In genomic region chr15:40122239-40122638, GRCh38 we compare ENCODE assay signal across 20 cellular contexts. TPM values are rescaled to one million over a fixed set of nuclear protein-coding genes. Genes with fewer than 3 reads are reported as not detected.
DNase-seq lines count a peak whose midpoint lies in the region; ATAC-seq, FAIRE-seq and TF ChIP-seq lines count a peak whose summit lies in the region.
"Had no signal": no experiment of that assay in that cellular context is flagged by ENCODE, and none has a peak within 500 bp of the region (broad histone marks: within the 10 kb centered on the region; RNA-seq: fewer than 3 reads in every experiment).

No MANE protein-coding gene starts in this region.

- no peaks in the 10 kb centered on the region for H3K79me2 ChIP-seq in Karpas-422 (ENCODE audit: low read length)

- H4K20me1 ChIP-seq in Karpas-422 (ENCODE audit: insufficient read depth, low read depth, low read length), result no peaks in the 10 kb centered on the region

- no peak overlapping the region for H3K27ac Mint-ChIP-seq in activated CD4-positive, alpha-beta T cell treated with anti-CD3 and anti-CD28 coated beads for 36 hours
- H3K27ac Mint-ChIP-seq in endodermal cell, result no peak overlapping the region

- no peak for FAIRE-seq in RCC 7860 (lab: Jason Lieb, UNC)
- FAIRE-seq: GM12878, GM18507, GM19239 had no signal

- H3K9ac ChIP-seq in Karpas-422 (ENCODE audit: low read length), result no peak overlapping the region
- H3K9ac ChIP-seq in endodermal cell (ENCODE audit: extremely low read depth, low read length, poor library complexity, severe bottlenecking), result no peak overlapping the region

- H3K4me3 Mint-ChIP-seq in activated CD4-positive, alpha-beta T cell treated with anti-CD3 and anti-CD28 coated beads for 36 hours, result no peak overlapping the region
- H3K4me3 Mint-ChIP-seq in endodermal cell, result no peak overlapping the region

- CTCF ChIA-PET in activated CD4-positive, alpha-beta T cell treated with anti-CD3 and anti-CD28 coated beads for 36 hours (lab: Charles Lee), result interaction anchor here (1.2 to 1.5 kb wide), 3 partner anchors 18 to 83 kb away, joined by 3 to 6 read pairs (median 3); partner anchors contain the start of gene SRP14

- intact Hi-C loops in activated CD4-positive, alpha-beta T cell treated with anti-CD3 and anti-CD28 coated beads for 36 hours (cut with DNase I, micrococcal nuclease), result no loop called here

- no peak overlapping the region for H2AFZ ChIP-seq in Karpas-422 (ENCODE audit: low read length)

- no peaks in the 10 kb centered on the region for H3K4me1 Mint-ChIP-seq in activated CD4-positive, alpha-beta T cell treated with anti-CD3 and anti-CD28 coated beads for 36 hours
- peaks cover 5% of the 10 kb centered on the region for H3K4me1 Mint-ChIP-seq in endodermal cell

- WGBS in endodermal cell (ENCODE audit: insufficient coverage in 1 of 2, insufficient read length in 1 of 2), 2 experiments, result 93 to 100% methylated on average over 1 to 3 of the region's 5 CpGs
- whole genome bisulfite sequencing in suprapubic skin, result 70% methylated on average over 5 of the region's 5 CpGs

- POLR2A ChIA-PET in activated CD4-positive, alpha-beta T cell treated with anti-CD3 and anti-CD28 coated beads for 36 hours (lab: Charles Lee), result no interaction called here

- ATAC-seq in activated CD4-positive, alpha-beta T cell treated with anti-CD3 and anti-CD28 coated beads for 36 hours, result no peak
- ATAC-seq: GM12878 had no signal

- H3K4me2 ChIP-seq in Karpas-422 (ENCODE audit: low read depth, low read length, poor library complexity, severe bottlenecking), result peak overlapping the region; percentile 25

- peak; percentile 0 for DNase-seq in activated CD4-positive, alpha-beta T cell treated with anti-CD3 and anti-CD28 coated beads for 36 hours
- no peak for DNase-seq in activated CD4-positive, alpha-beta T cell treated with anti-CD3 and anti-CD28 coated beads, Interleukin-2, amount 50 U/mL, for 48 hours
- DNase-seq in Karpas-422 (no peak), endodermal cell (peak; percentile 26), pons (ENCODE audit: low spot score) (peak; percentile 80), RCC 7860 (ENCODE audit: low spot score) (no peak), inferior parietal cortex (ENCODE audit: extremely low spot score) (no peak), suprapubic skin (ENCODE audit: low spot score in 2 of 2) (no peak)
- DNase-seq: Caco-2, DMS53, GOT3, KBM-7, NCI-H2029, NCI-H2171 treated with DMSO at 0.1 percent for 48 hours, NCI-H774 had no signal

- H3K9me3 ChIP-seq in Karpas-422 (ENCODE audit: low read length) (no peaks in the 10 kb centered on the region), endodermal cell (ENCODE audit: control insufficient read depth, low read length) (no peaks in the 10 kb centered on the region), suprapubic skin (no peaks in the 10 kb centered on the region)
- H3K9me3 ChIP-seq: Caco-2 had no signal

- no peak for TF ChIP-seq CTCF in endodermal cell (conservative IDR thresholded peaks at IDR 0.05)
- no peak for TF ChIP-seq CTCF in suprapubic skin (IDR thresholded peaks at IDR 0.05)

- no peaks in the 10 kb centered on the region for H3K36me3 Mint-ChIP-seq in activated CD4-positive, alpha-beta T cell treated with anti-CD3 and anti-CD28 coated beads for 36 hours (ENCODE audit: low read depth)
- H3K36me3 Mint-ChIP-seq in endodermal cell (ENCODE audit: low read depth), result no peaks in the 10 kb centered on the region

- no peaks in the 10 kb centered on the region for H3K9me3 Mint-ChIP-seq in activated CD4-positive, alpha-beta T cell treated with anti-CD3 and anti-CD28 coated beads for 36 hours (ENCODE audit: low read depth)
- H3K9me3 Mint-ChIP-seq in endodermal cell, result no peaks in the 10 kb centered on the region

- H3K4me3 ChIP-seq in Karpas-422 (ENCODE audit: low read length), result no peak overlapping the region
- no peak overlapping the region for H3K4me3 ChIP-seq in endodermal cell (ENCODE audit: low read length)
- no peak overlapping the region for H3K4me3 ChIP-seq in suprapubic skin
- H3K4me3 ChIP-seq: GM12878 had no signal

- no peaks in the 10 kb centered on the region for H3K27me3 Mint-ChIP-seq in activated CD4-positive, alpha-beta T cell treated with anti-CD3 and anti-CD28 coated beads for 36 hours
- H3K27me3 Mint-ChIP-seq in endodermal cell (ENCODE audit: insufficient read depth), result peaks cover under 1% of the 10 kb centered on the region

- TF ChIP-seq POLR2A in suprapubic skin (IDR thresholded peaks at IDR 0.05), result no peak

- peaks cover 14% of the 10 kb centered on the region for H3K4me1 ChIP-seq in Karpas-422 (ENCODE audit: low read length)
- H3K4me1 ChIP-seq in endodermal cell (ENCODE audit: control insufficient read depth, insufficient read depth, low read length), result no peaks in the 10 kb centered on the region
- peaks cover 10% of the 10 kb centered on the region for H3K4me1 ChIP-seq in suprapubic skin
- H3K4me1 ChIP-seq: Caco-2 had no signal

- no peak for TF ChIP-seq EP300 in suprapubic skin (IDR thresholded peaks at IDR 0.05)

- H3K27me3 ChIP-seq in Karpas-422 (ENCODE audit: low read length) (no peaks in the 10 kb centered on the region), endodermal cell (ENCODE audit: control insufficient read depth, insufficient read depth, low read length, poor library complexity, severe bottlenecking) (peaks cover 7% of the 10 kb centered on the region), suprapubic skin (no peaks in the 10 kb centered on the region)

- H3K36me3 ChIP-seq in Karpas-422 (ENCODE audit: insufficient read depth, low read length) (no peaks in the 10 kb centered on the region), endodermal cell (ENCODE audit: control insufficient read depth, insufficient read depth, low read length) (no peaks in the 10 kb centered on the region), suprapubic skin (no peaks in the 10 kb centered on the region)

- no peaks in the 10 kb centered on the region for H3K9me2 ChIP-seq in Karpas-422 (replicated peaks; ENCODE audit: insufficient read depth, low read length)

- no peak overlapping the region for H3K27ac ChIP-seq in Karpas-422 (ENCODE audit: low read length)
- H3K27ac ChIP-seq in endodermal cell (ENCODE audit: low read depth, low read length), result no peak overlapping the region
- no peak overlapping the region for H3K27ac ChIP-seq in suprapubic skin
- H3K27ac ChIP-seq: C4-2B had no signal

RNA-seq across cellular contexts. Expression of gene BMF, which starts 13.6 kb away (rescaled TPM):
- 1 to 10 TPM; 7.6 to 8.4 TPM for total RNA-seq in activated CD4-positive, alpha-beta T cell treated with anti-CD3 and anti-CD28 coated beads for 36 hours
- 3.0 and 5.4 TPM in 2 replicates for total RNA-seq in Karpas-422 (2014; rRNA removed; shearing (Covaris generic); ENCODE audit: low replicate concordance)
- total RNA-seq in endodermal cell (10 to 100 TPM; 48.3 to 53.5 TPM), suprapubic skin (10 to 100 TPM in 2 of 4 donors, 1 to 10 TPM in 2; 2.6 to 11.1 (median 9.8) TPM)
- polyA plus RNA-seq in endodermal cell (2013, experiment 1 of 2), result 42.5 TPM
- polyA plus RNA-seq in endodermal cell (2013, experiment 2 of 2), result 44.3 TPM
- total RNA-seq: MCF 10A had no signal

RNA-seq across cellular contexts. Expression of gene BUB1B, which starts 38.6 kb away (rescaled TPM):
- 10 to 100 TPM; 95.3 to 99.5 TPM for total RNA-seq in activated CD4-positive, alpha-beta T cell treated with anti-CD3 and anti-CD28 coated beads for 36 hours
- total RNA-seq in Karpas-422 (2014; rRNA removed; shearing (Covaris generic); ENCODE audit: low replicate concordance), result 58.2 and 60.1 TPM in 2 replicates
- total RNA-seq in endodermal cell, result 100 to 1,000 TPM in 1 of 2 donors, 10 to 100 TPM in 1; 58.6 to 108 TPM
- polyA plus RNA-seq in endodermal cell (2013, experiment 1 of 2), result 88.8 TPM
- polyA plus RNA-seq in endodermal cell (2013, experiment 2 of 2), result 86.7 TPM
- 10 to 100 TPM in 2 of 4 donors, 1 to 10 TPM in 2; 1.8 to 12.2 (median 8.8) TPM for total RNA-seq in suprapubic skin

Comparison
In these comparisons a context has a peak if more than half of its experiments do, and no peak if none do; other contexts are left out.
1. DNase-seq: peak in activated CD4-positive, alpha-beta T cell treated with anti-CD3 and anti-CD28 coated beads for 36 hours (single experiment), endodermal cell (single experiment) and pons (single experiment); none in activated CD4-positive, alpha-beta T cell treated with anti-CD3 and anti-CD28 coated beads, Interleukin-2, amount 50 U/mL, for 48 hours (0 of 2), Karpas-422 (single experiment), RCC 7860 (single experiment), inferior parietal cortex (single experiment) and suprapubic skin (0 of 2).